Comparison of ENCODE assay signal across 9 cellular contexts in the genomic region with DNA sequence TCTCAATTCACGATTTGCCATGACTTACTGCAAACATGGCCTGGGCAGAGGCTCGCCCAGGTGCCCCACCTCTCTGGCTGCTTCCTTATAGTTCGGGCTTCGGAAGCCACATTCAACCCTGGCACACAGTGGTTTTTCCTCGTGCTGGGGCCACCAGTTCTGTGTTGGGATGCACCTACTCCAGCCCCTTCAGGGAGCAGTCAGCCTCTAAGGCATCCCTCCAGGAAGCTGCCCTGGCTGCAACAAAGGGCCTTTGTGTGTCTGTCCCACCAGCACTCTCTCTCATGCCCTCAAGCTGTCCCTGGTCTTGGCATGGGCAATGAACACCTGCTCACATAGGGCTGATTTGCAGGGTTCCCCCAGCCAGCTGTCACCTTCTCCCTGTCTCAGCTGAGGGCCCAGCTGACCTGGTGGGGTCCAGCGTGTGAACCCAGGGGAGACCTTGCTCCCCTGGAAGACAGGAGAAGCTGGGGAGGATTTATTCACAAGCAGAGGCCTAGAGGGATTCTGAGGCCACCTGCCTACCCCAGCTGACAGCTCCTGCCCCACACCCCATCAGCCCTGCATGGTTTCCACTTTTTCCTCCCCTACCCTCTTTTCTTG. TPM values are rescaled to one million over a fixed set of nuclear protein-coding genes. Genes with fewer than 3 reads are reported as not detected.
DNase-seq lines count a peak whose midpoint lies in the region; ATAC-seq, FAIRE-seq and TF ChIP-seq lines count a peak whose summit lies in the region.
"Had no signal": no experiment of that assay in that cellular context is flagged by ENCODE, and none has a peak within 500 bp of the region (broad histone marks: within the 10 kb centered on the region; RNA-seq: fewer than 3 reads in every experiment).

No MANE protein-coding gene starts in this region.

- peaks cover 12% of the 10 kb centered on the region for H3K4me1 Mint-ChIP-seq in T-helper 2 cell treated with Interferon-gamma antibody and Interleukin-4, amounts not matched to agents 5 μg/mL and 100 μg/mL, for 36 hours (ENCODE audit: low read depth)
- peaks cover 12% of the 10 kb centered on the region for H3K4me1 Mint-ChIP-seq in central memory CD8-positive, alpha-beta T cell

- H3K36me3 ChIP-seq in pancreas: peaks cover 0 to 12% (median 0%) of the 10 kb centered on the region in 3 donors

- no peaks in the 10 kb centered on the region for H3K9me3 Mint-ChIP-seq in T-helper 2 cell treated with Interferon-gamma antibody and Interleukin-4, amounts not matched to agents 5 μg/mL and 100 μg/mL, for 36 hours
- H3K9me3 Mint-ChIP-seq in central memory CD8-positive, alpha-beta T cell: no peaks in the 10 kb centered on the region

- intact Hi-C loops in pancreas (cut with DNase I): no loop called here

- H3K4me3 ChIP-seq in pancreas: no peak overlapping the region

- peak overlapping the region; percentile 15 for H3K27ac Mint-ChIP-seq in T-helper 2 cell treated with Interferon-gamma antibody and Interleukin-4, amounts not matched to agents 5 μg/mL and 100 μg/mL, for 36 hours
- no peak overlapping the region for H3K27ac Mint-ChIP-seq in central memory CD8-positive, alpha-beta T cell (ENCODE audit: low read depth)

- H3K9me3 ChIP-seq in pancreas: no peaks in the 10 kb centered on the region

- no peak for FAIRE-seq in pancreas (lab: Jason Lieb, UNC)

- H3K27ac ChIP-seq in pancreas: peak overlapping the region in 3 of 4 donors; percentile 8 to 32 (median 25)

- 39 to 48% methylated on average over 6 of the region's 6 CpGs for WGBS in pancreas, 2 donors

- H3K4me3 Mint-ChIP-seq in T-helper 2 cell treated with Interferon-gamma antibody and Interleukin-4, amounts not matched to agents 5 μg/mL and 100 μg/mL, for 36 hours: peak overlapping the region; percentile 69
- H3K4me3 Mint-ChIP-seq in central memory CD8-positive, alpha-beta T cell: peak overlapping the region; percentile 72

- H3K27me3 ChIP-seq in pancreas: no peaks in the 10 kb centered on the region

- DNase-seq in T-helper 2 cell treated with Interferon-gamma antibody and Interleukin-4, amounts not matched to agents 5 μg/mL and 100 μg/mL, for 36 hours (ENCODE audit: low spot score): no peak
- DNase-seq in T-helper 2 cell (no peak), NCI-H1092 treated with DMSO at 0.1 percent for 48 hours (lab: John Stamatoyannopoulos, UW) (peak; percentile 54), pancreas (peak in 1 of 6 donors; percentile 52), activated gamma-delta T cell treated with Interleukin-2 at 50 U/mL for 16 hours (no peak), cerebellar cortex (ENCODE audit: low spot score) (no peak)
- DNase-seq in central memory CD8-positive, alpha-beta T cell (ENCODE audit: low spot score in 2 of 2): no peak

- H3K36me3 Mint-ChIP-seq in T-helper 2 cell treated with Interferon-gamma antibody and Interleukin-4, amounts not matched to agents 5 μg/mL and 100 μg/mL, for 36 hours (ENCODE audit: low read depth): peaks cover 12% of the 10 kb centered on the region
- H3K36me3 Mint-ChIP-seq in central memory CD8-positive, alpha-beta T cell (ENCODE audit: insufficient read depth): peaks cover 27% of the 10 kb centered on the region

- no peak for ATAC-seq in central memory CD8-positive, alpha-beta T cell (replicated peaks; ENCODE audit: extremely low read depth, poor library complexity, severe bottlenecking)
- ATAC-seq in pancreas (no peak), HG02678 (IDR thresholded peaks at IDR 0.05; ENCODE audit: unreplicated experiment) (no peak)

- H3K4me1 ChIP-seq in pancreas: peaks cover 0 to 17% (median 12%) of the 10 kb centered on the region in 3 donors

- no peak for TF ChIP-seq CTCF in pancreas (IDR thresholded peaks at IDR 0.05)

- H3K27me3 Mint-ChIP-seq in T-helper 2 cell treated with Interferon-gamma antibody and Interleukin-4, amounts not matched to agents 5 μg/mL and 100 μg/mL, for 36 hours (ENCODE audit: low read depth): peaks cover 30% of the 10 kb centered on the region
- peaks cover 14% of the 10 kb centered on the region for H3K27me3 Mint-ChIP-seq in central memory CD8-positive, alpha-beta T cell

RNA-seq across cellular contexts. Expression of a gene that starts 0.8 kb away (rescaled TPM):
- under 1 TPM in 5 of 6 donors, not detected in 1; 0.35 to 0.69 (median 0.52) TPM for total RNA-seq in pancreas
- polyA plus RNA-seq in pancreas: 1 to 10 TPM in 1 of 2 donors, under 1 TPM in 1; 0.70 to 1.6 TPM
- total RNA-seq: fibroblast of lung had no signal

RNA-seq across cellular contexts. Expression of a gene that starts 1.9 kb away (rescaled TPM):
- 10 to 100 TPM; 17.1 to 31.9 (median 25.9) TPM for total RNA-seq in pancreas
- polyA plus RNA-seq in pancreas: 10 to 100 TPM; 25.7 to 62.0 TPM

RNA-seq across cellular contexts. Expression of a gene that starts 7.7 kb away (rescaled TPM):
- total RNA-seq in pancreas: 1 to 10 TPM in 1 of 6 donors, under 1 TPM in 5; 0.19 to 1.5 (median 0.55) TPM
- polyA plus RNA-seq in pancreas: 1 to 10 TPM in 1 of 2 donors, under 1 TPM in 1; 0.57 to 3.1 TPM

RNA-seq across cellular contexts. Expression of a gene that starts 10.2 kb away (rescaled TPM):
- total RNA-seq in pancreas: 10 to 100 TPM; 14.7 to 23.5 (median 19.4) TPM
- polyA plus RNA-seq in pancreas: 10 to 100 TPM; 55.8 to 63.7 TPM

RNA-seq across cellular contexts. Expression of a gene that starts 15.4 kb away (rescaled TPM):
- total RNA-seq in pancreas: not detected
- under 1 TPM; 0.12 to 0.61 TPM for polyA plus RNA-seq in pancreas
- total RNA-seq: fibroblast of lung had no signal
- polyA plus RNA-seq: fibroblast of lung had no signal
